ENCODE assay signal across 13 cellular contexts in the genomic region with DNA sequence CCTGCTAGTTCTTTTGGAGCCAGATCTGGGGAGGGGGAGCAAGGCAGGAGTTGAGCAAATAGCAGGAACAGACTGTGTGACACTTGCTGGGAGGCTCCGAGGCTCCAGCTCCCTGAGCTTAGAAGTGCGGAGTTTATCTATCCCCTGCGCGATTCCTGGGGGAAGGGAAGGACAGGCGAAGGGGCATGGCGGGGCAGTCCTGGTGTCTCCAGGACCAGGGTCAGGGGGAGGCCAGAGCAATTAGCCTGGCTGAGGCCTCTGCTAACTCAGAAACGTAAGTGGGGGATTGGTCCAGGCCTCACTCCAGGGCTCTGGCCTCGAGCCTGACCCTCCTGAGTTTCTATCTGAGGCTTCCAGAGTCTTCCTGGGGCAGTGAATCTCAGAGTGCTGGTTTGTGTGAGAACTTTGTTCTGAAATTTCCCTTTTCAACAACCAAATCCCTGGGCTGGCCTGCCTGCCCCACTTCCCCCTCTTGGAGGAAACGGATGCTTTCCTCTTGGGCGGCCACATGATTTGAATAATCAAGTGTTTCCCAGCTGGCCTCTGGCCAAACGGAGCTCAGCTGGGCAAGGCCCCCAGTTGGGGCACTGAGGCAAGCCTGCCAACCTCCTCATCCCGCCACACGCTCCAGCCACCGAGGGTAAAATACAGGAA. TPM values are rescaled to one million over a fixed set of nuclear protein-coding genes. Genes with fewer than 3 reads are reported as not detected.
DNase-seq lines count a peak whose midpoint lies in the region; ATAC-seq and TF ChIP-seq lines count a peak whose summit lies in the region.
"Had no signal": no experiment of that assay in that cellular context is flagged by ENCODE, and none has a peak within 500 bp of the region (broad histone marks: within the 10 kb centered on the region; RNA-seq: fewer than 3 reads in every experiment).

No MANE protein-coding gene starts in this region.

- in situ Hi-C loops in mammary epithelial cell (cut with MboI; ENCODE audit: low sequenced_read_pairs in 2 of 2): loop anchor here in 1 of 2 donors (25.0 kb wide), 1 partner anchor 137 kb away; the partner anchor contains the start of gene RAP1GAP

- no peak overlapping the region for H3K23ac ChIP-seq in trophoblast cell (ENCODE audit: low read length)

- H3K14ac ChIP-seq in trophoblast cell (ENCODE audit: low read length): no peak overlapping the region

- no TSS peak for BruUV-seq in mammary epithelial cell (replicated peaks; lab: Mats Ljungman, UMichigan)

- H3K4me2 ChIP-seq in mammary epithelial cell (ENCODE audit: insufficient read depth, low read depth, low read length) (no peak overlapping the region), trophoblast cell (ENCODE audit: low read length) (no peak overlapping the region)

- no peak overlapping the region for H2BK12ac ChIP-seq in trophoblast cell (ENCODE audit: low read length)

- H2AFZ ChIP-seq in mammary epithelial cell (ENCODE audit: low read depth, low read length) (no peak overlapping the region), trophoblast cell (ENCODE audit: insufficient read depth, low read length, poor library complexity) (no peak overlapping the region)

- ATAC-seq in right lobe of liver: peak; percentile 51 to 74 (median 66)
- ATAC-seq in SK-N-SH treated with all-trans-retinoic acid at 6 μM for 48 hours: no peak

- H3K18ac ChIP-seq in trophoblast cell (ENCODE audit: low read length): no peak overlapping the region

- no peak overlapping the region for H2BK5ac ChIP-seq in trophoblast cell (ENCODE audit: low read depth, low read length, poor library complexity)

- DNase-seq in breast epithelium (ENCODE audit: low spot score in 2 of 2): no peak
- no peak for DNase-seq in mammary epithelial cell
- DNase-seq in right lobe of liver: no peak
- DNase-seq in substantia nigra (lab: John Stamatoyannopoulos, UW): peak in 38 of 49 donors; percentile 10 to 88 (median 50)
- DNase-seq in trophoblast cell: no peak
- DNase-seq in stimulated activated naive CD4-positive, alpha-beta T cell (lab: John Stamatoyannopoulos, UW): no peak
- DNase-seq: adrenal gland; foreskin fibroblast; ovary; stimulated activated CD4-positive, alpha-beta T cell treated with anti-CD3 and anti-CD28 coated beads, Interleukin-15, amount 100 ng/mL, for 24 hours had no signal

- H3K9me3 ChIP-seq in breast epithelium (no peaks in the 10 kb centered on the region), mammary epithelial cell (replicated peaks; ENCODE audit: insufficient read depth, low read length) (no peaks in the 10 kb centered on the region), right lobe of liver (no peaks in the 10 kb centered on the region), trophoblast cell (ENCODE audit: insufficient read depth, low read depth, low read length) (no peaks in the 10 kb centered on the region)
- H3K9me3 ChIP-seq: adrenal gland, ovary had no signal

- H3K27ac ChIP-seq in breast epithelium: peak overlapping the region; percentile 68 to 74
- H3K27ac ChIP-seq in mammary epithelial cell (ENCODE audit: insufficient read depth, low read depth, low read length): no peak overlapping the region
- peak overlapping the region; percentile 30 for H3K27ac ChIP-seq in angular gyrus (ENCODE audit: low read depth, low read length)
- peak overlapping the region in 1 of 3 donors; percentile 2 for H3K27ac ChIP-seq in right lobe of liver
- H3K27ac ChIP-seq in substantia nigra (ENCODE audit: low read depth, low read length, poor library complexity, severe bottlenecking): no peak overlapping the region
- no peak overlapping the region for H3K27ac ChIP-seq in trophoblast cell (ENCODE audit: low read depth, low read length)
- H3K27ac ChIP-seq: ovary had no signal

- H3K9ac ChIP-seq in mammary epithelial cell (ENCODE audit: insufficient read depth, low read length) (no peak overlapping the region), trophoblast cell (ENCODE audit: low read length) (no peak overlapping the region)

- dilution Hi-C loops in mammary epithelial cell (cut with HindIII; ENCODE audit: low sequenced_read_pairs): no loop called here

- H4K91ac ChIP-seq in trophoblast cell (ENCODE audit: low read depth, low read length): no peak overlapping the region

- no peaks in the 10 kb centered on the region for H3K79me1 ChIP-seq in trophoblast cell (ENCODE audit: low read length)

- intact Hi-C loops in breast epithelium (cut with DNase I; ENCODE audit: low total_unique reads) (no loop called here), mammary epithelial cell (cut with micrococcal nuclease) (no loop called here), right lobe of liver (cut with DNase I) (no loop called here)

- H4K12ac ChIP-seq in trophoblast cell (ENCODE audit: low read depth, low read length): no peak overlapping the region

- 78% methylated on average over 14 of the region's 14 CpGs for WGBS in mammary epithelial cell (ENCODE audit: low coverage, missing lambda C conversion rate)
- WGBS in right lobe of liver (ENCODE audit: insufficient coverage, low coverage, low lambda C conversion rate, missing lambda C conversion rate): no CpG with 5 or more reads among the region's 14 CpGs
- WGBS in trophoblast cell (ENCODE audit: extremely low coverage, insufficient coverage, insufficient read length): no CpG with 5 or more reads among the region's 14 CpGs

- H3K4ac ChIP-seq in trophoblast cell (ENCODE audit: low read depth, low read length): no peak overlapping the region

- no peak overlapping the region for H2AK5ac ChIP-seq in trophoblast cell (ENCODE audit: low read length)

- H4K20me1 ChIP-seq in mammary epithelial cell (ENCODE audit: insufficient read depth, low read length): no peaks in the 10 kb centered on the region

- no peak overlapping the region for H2BK120ac ChIP-seq in trophoblast cell (ENCODE audit: insufficient read depth, low read length, poor library complexity)

- H4K8ac ChIP-seq in trophoblast cell (ENCODE audit: low read depth, low read length): no peak overlapping the region

- H3K36me3 ChIP-seq in breast epithelium (no peaks in the 10 kb centered on the region), mammary epithelial cell (ENCODE audit: insufficient read depth, low read length) (no peaks in the 10 kb centered on the region), right lobe of liver (no peaks in the 10 kb centered on the region), trophoblast cell (ENCODE audit: control insufficient read depth in 1 of 2, insufficient read depth in 2 of 2, low read length in 2 of 2) (no peaks in the 10 kb centered on the region)
- H3K36me3 ChIP-seq: adrenal gland, ovary had no signal

- H3K79me2 ChIP-seq in mammary epithelial cell (ENCODE audit: insufficient read depth, low read length) (no peaks in the 10 kb centered on the region), trophoblast cell (ENCODE audit: control insufficient read depth, insufficient read depth, low read length, poor library complexity) (no peaks in the 10 kb centered on the region)

- CTCF ChIA-PET in mammary epithelial cell (lab: Charles Lee; ENCODE audit: low non-redundant PET): no interaction called here

- H3K4me3 ChIP-seq in breast epithelium (no peak overlapping the region), mammary epithelial cell (replicated peaks in 1 of 3; ENCODE audit: insufficient read depth in 1 of 3, low read depth in 2 of 3, low read length in 3 of 3) (no peak overlapping the region), right lobe of liver (no peak overlapping the region), trophoblast cell (ENCODE audit: low read depth, low read length) (no peak overlapping the region)
- H3K4me3 ChIP-seq: adrenal gland, ovary had no signal

- no peaks in the 10 kb centered on the region for H3K27me3 ChIP-seq in breast epithelium
- no peaks in the 10 kb centered on the region for H3K27me3 ChIP-seq in mammary epithelial cell (ENCODE audit: insufficient read depth, low read length)
- no peaks in the 10 kb centered on the region for H3K27me3 ChIP-seq in right lobe of liver
- no peaks in the 10 kb centered on the region for H3K27me3 ChIP-seq in trophoblast cell (ENCODE audit: insufficient read depth, low read length)
- H3K27me3 ChIP-seq: adrenal gland, ovary had no signal

- H3K4me1 ChIP-seq in breast epithelium (no peaks in the 10 kb centered on the region), mammary epithelial cell (ENCODE audit: insufficient read depth, low read length) (no peaks in the 10 kb centered on the region), right lobe of liver (no peaks in the 10 kb centered on the region), trophoblast cell (ENCODE audit: control insufficient read depth in 1 of 2, insufficient read depth in 2 of 2, low read length in 2 of 2) (no peaks in the 10 kb centered on the region)
- H3K4me1 ChIP-seq: adrenal gland had no signal

- TF ChIP-seq CTCF in breast epithelium (IDR thresholded peaks at IDR 0.05) (no peak), mammary epithelial cell (conservative IDR thresholded peaks at IDR 0.05 in 1 of 2, IDR thresholded peaks at IDR 0.05 in 1 of 2; ENCODE audit: extremely low read depth in 1 of 2, insufficient read depth in 1 of 2, low read depth in 1 of 2, low read length in 2 of 2) (no peak), right lobe of liver (IDR thresholded peaks at IDR 0.05) (no peak)

- TF ChIP-seq POLR2A in breast epithelium (IDR thresholded peaks at IDR 0.05) (no peak), right lobe of liver (IDR thresholded peaks at IDR 0.05) (no peak)

TF ChIP-seq in SK-N-SH treated with all-trans-retinoic acid at 6 μM for 48 hours, 23 proteins besides CTCF, POLR2A, EP300 and RAD21:
- TF ChIP-seq GLIS3 (CRISPR knock-in tag; IDR thresholded peaks at IDR 0.05) (no peak), ZNF70 (CRISPR knock-in tag; IDR thresholded peaks at IDR 0.05) (no peak), SNAI2 (CRISPR knock-in tag; IDR thresholded peaks at IDR 0.05) (no peak), ZC3H10 (CRISPR knock-in tag; IDR thresholded peaks at IDR 0.05) (no peak), OSR1 (CRISPR knock-in tag; IDR thresholded peaks at IDR 0.05) (no peak)

RNA-seq across cellular contexts. Expression of gene ALPL, which starts 15.6 kb away (rescaled TPM):
- total RNA-seq in breast epithelium (10 to 100 TPM in 2 of 3 donors, 1 to 10 TPM in 1; 2.9 to 98.0 (median 17.4) TPM), mammary epithelial cell (not detected), right lobe of liver (10 to 100 TPM; 23.2 to 81.5 (median 48.1) TPM)
- polyA plus RNA-seq in mammary epithelial cell: 0.09 TPM
- not detected for polyA minus RNA-seq in mammary epithelial cell
- 12.5 and 12.7 TPM in 2 replicates for polyA plus RNA-seq in trophoblast cell (2013)
- polyA plus RNA-seq: keratinocyte had no signal

Comparison
In these comparisons a context has a peak if more than half of its experiments do, and no peak if none do; other contexts are left out.
1. H3K27ac ChIP-seq: peak in breast epithelium (2 of 2) and angular gyrus (single experiment); none in mammary epithelial cell (single experiment), substantia nigra (single experiment) and trophoblast cell (single experiment).
2. DNase-seq: peak in substantia nigra (38 of 49); none in breast epithelium (0 of 2), mammary epithelial cell (single experiment), right lobe of liver (0 of 3), trophoblast cell (0 of 2) and stimulated activated naive CD4-positive, alpha-beta T cell (0 of 6).